In the genomic region with DNA sequence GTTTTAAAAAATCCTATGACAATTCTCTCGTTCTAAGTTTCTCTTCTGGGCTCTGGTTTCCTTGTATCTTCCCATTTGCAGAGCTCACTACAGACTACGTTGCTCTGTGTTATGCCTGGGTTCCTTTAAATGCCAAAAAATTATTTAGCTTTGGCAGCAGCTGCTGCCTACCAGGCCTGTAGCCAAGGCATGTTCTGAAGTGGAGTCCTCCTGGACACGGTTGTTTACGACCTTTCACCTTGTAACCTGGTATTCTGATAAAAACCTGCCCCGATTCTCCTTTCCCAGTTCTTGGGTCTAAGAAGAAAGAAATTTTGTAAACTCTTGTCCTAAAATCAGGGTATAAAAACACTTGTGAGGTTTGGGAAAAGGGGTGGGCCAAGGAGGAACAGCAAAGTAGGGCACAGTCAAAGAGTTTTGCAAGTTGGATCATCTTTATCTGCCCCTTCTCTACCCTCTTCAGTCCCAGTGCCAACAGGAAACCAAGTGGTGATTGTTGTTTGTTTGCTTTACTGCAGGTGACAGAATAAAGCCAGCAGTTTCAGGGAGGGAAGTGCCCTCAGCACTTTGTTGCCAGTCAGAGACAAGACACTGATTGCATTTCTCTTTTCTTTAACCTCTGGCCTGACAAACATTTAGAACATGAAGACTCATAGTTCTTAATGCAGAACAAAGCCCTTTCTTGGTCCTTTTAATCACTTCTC, we compare ENCODE assay signal across 9 cellular contexts. TPM values are rescaled to one million over a fixed set of nuclear protein-coding genes. Genes with fewer than 3 reads are reported as not detected.
DNase-seq lines count a peak whose midpoint lies in the region; ATAC-seq, FAIRE-seq and TF ChIP-seq lines count a peak whose summit lies in the region.
"Had no signal": no experiment of that assay in that cellular context is flagged by ENCODE, and none has a peak within 500 bp of the region (broad histone marks: within the 10 kb centered on the region; RNA-seq: fewer than 3 reads in every experiment).

No MANE protein-coding gene starts in this region.

- peak overlapping the region in 2 of 4 donors; percentile 6 to 18 for H3K4me3 ChIP-seq in transverse colon

- intact Hi-C loops in activated T-helper 2 cell treated with anti-CD3 and anti-CD28 coated beads, Interferon-gamma antibody, Interleukin-2, Interleukin-4, amounts not matched to agents 10 μg/mL and 5 μg/mL and 100 μg/mL, durations not matched to agents 14 hours and 24 hours and 36 hours (cut with micrococcal nuclease), result loop anchor here (5.0 kb wide), 3 partner anchors 37 to 82 kb away; a partner anchor contains a TSS
- intact Hi-C loops in left colon (cut with DNase I, micrococcal nuclease) (no loop called here), transverse colon (cut with DNase I; ENCODE audit: low total_unique reads) (loop anchor here (2.0 kb wide), 1 partner anchor 21 kb away; no protein-coding TSS in a partner anchor)

- peaks cover 9 to 44% (median 31%) of the 10 kb centered on the region in 4 donors for H3K4me1 ChIP-seq in transverse colon

- 9 to 18% methylated on average over 4 to 5 of the region's 5 CpGs for WGBS in transverse colon (ENCODE audit: low coverage in 1 of 2), 2 donors

- ATAC-seq in left colon (peak; percentile 40), HG02642 (IDR thresholded peaks at IDR 0.05; ENCODE audit: poor library complexity, unreplicated experiment) (no peak)

- no peak for FAIRE-seq in GM12892 (lab: Jason Lieb, UNC)

- peaks cover 24% of the 10 kb centered on the region for H3K36me3 Mint-ChIP-seq in activated T-cell treated with anti-CD3 and anti-CD28 coated beads, Interleukin-2, amount 50 U/mL, for 24 hours (ENCODE audit: low read depth)
- H3K36me3 Mint-ChIP-seq in activated T-helper 2 cell treated with anti-CD3 and anti-CD28 coated beads, Interferon-gamma antibody, Interleukin-2, Interleukin-4, amounts not matched to agents 10 μg/mL and 5 μg/mL and 100 μg/mL, durations not matched to agents 14 hours and 24 hours and 36 hours (ENCODE audit: low read depth), result peaks cover 16% of the 10 kb centered on the region

- no peak for TF ChIP-seq EP300 in transverse colon (IDR thresholded peaks at IDR 0.05; ENCODE audit: low read depth)

- peak overlapping the region; percentile 96 for H3K27ac Mint-ChIP-seq in activated T-cell treated with anti-CD3 and anti-CD28 coated beads, Interleukin-2, amount 50 U/mL, for 24 hours
- peak overlapping the region; percentile 95 for H3K27ac Mint-ChIP-seq in activated T-helper 2 cell treated with anti-CD3 and anti-CD28 coated beads, Interferon-gamma antibody, Interleukin-2, Interleukin-4, amounts not matched to agents 10 μg/mL and 5 μg/mL and 100 μg/mL, durations not matched to agents 14 hours and 24 hours and 36 hours

- in situ Hi-C loops in transverse colon (cut with MboI; ENCODE audit: low pct_ligation_motif_present in 1 of 4, low pct_unique_long_range_greater_than_20kb in 1 of 4, low sequenced_read_pairs in 3 of 4), result loop anchor here in 1 of 4 donors (25.0 kb wide), 1 partner anchor 112 kb away; a partner anchor contains a TSS

- TF ChIP-seq POLR2A in transverse colon (IDR thresholded peaks at IDR 0.05) (peak; percentile 65), GM12892 (IDR thresholded peaks at IDR 0.05; ENCODE audit: low read depth, low read length) (no peak)

- no peaks in the 10 kb centered on the region for H3K9me3 ChIP-seq in transverse colon

- H3K36me3 ChIP-seq in transverse colon, result peaks cover 0 to 17% (median 6%) of the 10 kb centered on the region in 4 donors

- H3K27me3 Mint-ChIP-seq in activated T-cell treated with anti-CD3 and anti-CD28 coated beads, Interleukin-2, amount 50 U/mL, for 24 hours, result no peaks in the 10 kb centered on the region
- H3K27me3 Mint-ChIP-seq in activated T-helper 2 cell treated with anti-CD3 and anti-CD28 coated beads, Interferon-gamma antibody, Interleukin-2, Interleukin-4, amounts not matched to agents 10 μg/mL and 5 μg/mL and 100 μg/mL, durations not matched to agents 14 hours and 24 hours and 36 hours (ENCODE audit: low read depth), result no peaks in the 10 kb centered on the region

- peak overlapping the region; percentile 62 for H3K4me3 Mint-ChIP-seq in activated T-cell treated with anti-CD3 and anti-CD28 coated beads, Interleukin-2, amount 50 U/mL, for 24 hours
- H3K4me3 Mint-ChIP-seq in activated T-helper 2 cell treated with anti-CD3 and anti-CD28 coated beads, Interferon-gamma antibody, Interleukin-2, Interleukin-4, amounts not matched to agents 10 μg/mL and 5 μg/mL and 100 μg/mL, durations not matched to agents 14 hours and 24 hours and 36 hours (ENCODE audit: low read depth), result peak overlapping the region; percentile 54

- peaks cover 61% of the 10 kb centered on the region for H3K4me1 Mint-ChIP-seq in activated T-cell treated with anti-CD3 and anti-CD28 coated beads, Interleukin-2, amount 50 U/mL, for 24 hours (ENCODE audit: low read depth)
- H3K4me1 Mint-ChIP-seq in activated T-helper 2 cell treated with anti-CD3 and anti-CD28 coated beads, Interferon-gamma antibody, Interleukin-2, Interleukin-4, amounts not matched to agents 10 μg/mL and 5 μg/mL and 100 μg/mL, durations not matched to agents 14 hours and 24 hours and 36 hours (ENCODE audit: low read depth), result peaks cover 38% of the 10 kb centered on the region

- TF ChIP-seq CTCF in transverse colon (IDR thresholded peaks at IDR 0.05), result no peak

- no peaks in the 10 kb centered on the region for H3K27me3 ChIP-seq in transverse colon

- peak; percentile 31 for DNase-seq in activated T-cell treated with anti-CD3 and anti-CD28 coated beads, Interleukin-2, amount 50 U/mL, for 24 hours
- DNase-seq in activated T-cell treated with anti-CD3 and anti-CD28 coated beads, Interleukin-2, amount 50 U/mL, for 48 hours, result no peak
- DNase-seq in activated T-helper 2 cell treated with anti-CD3 and anti-CD28 coated beads, Interferon-gamma antibody, Interleukin-2, Interleukin-4, amounts not matched to agents 10 μg/mL and 5 μg/mL and 100 μg/mL, durations not matched to agents 14 hours and 24 hours and 36 hours (ENCODE audit: low spot score), result no peak
- DNase-seq in left colon, result no peak
- peak; percentile 65 for DNase-seq in transverse colon
- DNase-seq in dedifferentiated amniotic fluid mesenchymal stem cell (ENCODE audit: extremely low spot score), result no peak
- DNase-seq in GM12892 (ENCODE audit: insufficient read length), result no peak

- no peaks in the 10 kb centered on the region for H3K9me3 Mint-ChIP-seq in activated T-cell treated with anti-CD3 and anti-CD28 coated beads, Interleukin-2, amount 50 U/mL, for 24 hours
- no peaks in the 10 kb centered on the region for H3K9me3 Mint-ChIP-seq in activated T-helper 2 cell treated with anti-CD3 and anti-CD28 coated beads, Interferon-gamma antibody, Interleukin-2, Interleukin-4, amounts not matched to agents 10 μg/mL and 5 μg/mL and 100 μg/mL, durations not matched to agents 14 hours and 24 hours and 36 hours

- peak overlapping the region; percentile 96 to 99 (median 98) for H3K27ac ChIP-seq in transverse colon

RNA-seq across cellular contexts. Expression of a gene that starts 3.1 kb away (rescaled TPM):
- 37.8 and 39.1 TPM in 2 replicates for total RNA-seq in activated T-helper 2 cell treated with anti-CD3 and anti-CD28 coated beads, Interferon-gamma antibody, Interleukin-2, Interleukin-4, amounts not matched to agents 10 μg/mL and 5 μg/mL and 100 μg/mL, durations not matched to agents 14 hours and 24 hours and 36 hours
- 100 to 1,000 TPM; 550 to 720 TPM for total RNA-seq in left colon
- total RNA-seq in transverse colon, result 1,000 to 10,000 TPM in 2 of 4 donors, 100 to 1,000 TPM in 2; 296 to 2,602 (median 982) TPM
- 104 TPM for polyA plus RNA-seq in GM12892 (2012; ENCODE audit: missing spikeins)

RNA-seq across cellular contexts. Expression of a gene that starts 22.1 kb away (rescaled TPM):
- not detected in 2 replicates for total RNA-seq in activated T-helper 2 cell treated with anti-CD3 and anti-CD28 coated beads, Interferon-gamma antibody, Interleukin-2, Interleukin-4, amounts not matched to agents 10 μg/mL and 5 μg/mL and 100 μg/mL, durations not matched to agents 14 hours and 24 hours and 36 hours
- total RNA-seq in left colon (not detected), transverse colon (under 1 TPM in 1 of 4 donors, not detected in 3; 0.27 TPM)
- polyA plus RNA-seq in GM12892 (2012; ENCODE audit: missing spikeins), result not detected
- total RNA-seq: Daoy had no signal

RNA-seq across cellular contexts. Expression of a gene that starts 35.0 kb away (rescaled TPM):
- total RNA-seq in activated T-helper 2 cell treated with anti-CD3 and anti-CD28 coated beads, Interferon-gamma antibody, Interleukin-2, Interleukin-4, amounts not matched to agents 10 μg/mL and 5 μg/mL and 100 μg/mL, durations not matched to agents 14 hours and 24 hours and 36 hours, result 13.2 and 14.7 TPM in 2 replicates
- 10 to 100 TPM; 13.6 to 17.0 TPM for total RNA-seq in left colon
- total RNA-seq in transverse colon, result 10 to 100 TPM in 3 of 4 donors, 1 to 10 TPM in 1; 1.2 to 23.7 (median 14.4) TPM
- polyA plus RNA-seq in GM12892 (2012; ENCODE audit: missing spikeins), result 27.0 TPM

RNA-seq across cellular contexts. Expression of a gene that starts 35.1 kb away (rescaled TPM):
- 4.1 TPM in 2 replicates for total RNA-seq in activated T-helper 2 cell treated with anti-CD3 and anti-CD28 coated beads, Interferon-gamma antibody, Interleukin-2, Interleukin-4, amounts not matched to agents 10 μg/mL and 5 μg/mL and 100 μg/mL, durations not matched to agents 14 hours and 24 hours and 36 hours
- total RNA-seq in left colon, result under 1 TPM; 0.27 to 0.42 TPM
- total RNA-seq in transverse colon, result 1 to 10 TPM in 1 of 4 donors, under 1 TPM in 2, not detected in 1; 0.41 to 4.1 (median 0.64) TPM
- polyA plus RNA-seq in GM12892 (2012; ENCODE audit: missing spikeins), result 0.49 TPM
- total RNA-seq: Daoy had no signal

RNA-seq across cellular contexts. Expression of a gene that starts 41.7 kb away (rescaled TPM):
- total RNA-seq in activated T-helper 2 cell treated with anti-CD3 and anti-CD28 coated beads, Interferon-gamma antibody, Interleukin-2, Interleukin-4, amounts not matched to agents 10 μg/mL and 5 μg/mL and 100 μg/mL, durations not matched to agents 14 hours and 24 hours and 36 hours, result 38.1 and 39.4 TPM in 2 replicates
- total RNA-seq in left colon (1 to 10 TPM; 4.2 to 9.0 TPM), transverse colon (10 to 100 TPM in 2 of 4 donors, 1 to 10 TPM in 2; 7.2 to 12.5 (median 9.8) TPM)
- 15.7 TPM for polyA plus RNA-seq in GM12892 (2012; ENCODE audit: missing spikeins)

Comparison
In these comparisons a context has a peak if more than half of its experiments do, and no peak if none do; other contexts are left out.
1. DNase-seq: peak in activated T-cell treated with anti-CD3 and anti-CD28 coated beads, Interleukin-2, amount 50 U/mL, for 24 hours (single experiment) and transverse colon (single experiment); none in activated T-cell treated with anti-CD3 and anti-CD28 coated beads, Interleukin-2, amount 50 U/mL, for 48 hours (0 of 2), activated T-helper 2 cell treated with anti-CD3 and anti-CD28 coated beads, Interferon-gamma antibody, Interleukin-2, Interleukin-4, amounts not matched to agents 10 μg/mL and 5 μg/mL and 100 μg/mL, durations not matched to agents 14 hours and 24 hours and 36 hours (single experiment), left colon (0 of 2), dedifferentiated amniotic fluid mesenchymal stem cell (single experiment) and GM12892 (single experiment).
2. intact Hi-C loops: an anchor here in activated T-helper 2 cell treated with anti-CD3 and anti-CD28 coated beads, Interferon-gamma antibody, Interleukin-2, Interleukin-4, amounts not matched to agents 10 μg/mL and 5 μg/mL and 100 μg/mL, durations not matched to agents 14 hours and 24 hours and 36 hours (5.0 kb wide) and transverse colon (2.0 kb wide); none called in left colon.